24 cellular contexts compared by ENCODE assay signal in genomic region chr1:18192182-18192581, GRCh38.
DNase-seq lines count a peak whose midpoint lies in the region; ATAC-seq, FAIRE-seq and TF ChIP-seq lines count a peak whose summit lies in the region.
"Had no signal": no experiment of that assay in that cellular context is flagged by ENCODE, and none has a peak within 500 bp of the region (broad histone marks: within the 10 kb centered on the region; RNA-seq: fewer than 3 reads in every experiment).

No MANE protein-coding gene starts in this region.

- H2AFZ ChIP-seq in HepG2 (ENCODE audit: low read length) (no peak overlapping the region), neural progenitor cell (replicated peaks) (no peak overlapping the region)

- in situ Hi-C loops in HepG2 (cut with HindIII; ENCODE audit: extremely low pct_ligation_motif_present, low pct_unique_long_range_greater_than_20kb), result no loop called here

- no peaks in the 10 kb centered on the region for H3F3A ChIP-seq in neural progenitor cell (ENCODE audit: low read depth)

- BruUV-seq in HepG2 (replicated peaks; lab: Mats Ljungman, UMichigan), result no TSS peak

- TF ChIP-seq RAD21 in HepG2 (CRISPR knock-in tag; IDR thresholded peaks at IDR 0.05), result no peak

- H3K36me3 Mint-ChIP-seq in brain (no peaks in the 10 kb centered on the region), neural progenitor cell (no peaks in the 10 kb centered on the region)
- H3K36me3 Mint-ChIP-seq: CD14-positive monocyte; CD8-positive, alpha-beta memory T cell had no signal

- H3K9me3 ChIP-seq in HepG2 (ENCODE audit: low read length), result no peaks in the 10 kb centered on the region
- no peaks in the 10 kb centered on the region for H3K9me3 ChIP-seq in right lobe of liver
- no peaks in the 10 kb centered on the region for H3K9me3 ChIP-seq in neural progenitor cell (ENCODE audit: low read depth)
- H3K9me3 ChIP-seq: A549; BE2C; BLaER1 treated with 17β-estradiol and CSF1 and Interleukin-3, amounts not matched to agents 10 nM and 100 nM had no signal

- H3K79me2 ChIP-seq in HepG2 (ENCODE audit: insufficient read depth, low read length), result no peaks in the 10 kb centered on the region
- no peaks in the 10 kb centered on the region for H3K79me2 ChIP-seq in neural progenitor cell (ENCODE audit: low read depth)

- intact Hi-C loops in HepG2 (cut with micrococcal nuclease; ENCODE audit: unreplicated experiment) (no loop called here), right lobe of liver (cut with DNase I) (no loop called here)

- TF ChIP-seq CTCF in HepG2 (CRISPR knock-in tag; IDR thresholded peaks at IDR 0.05) (no peak), right lobe of liver (IDR thresholded peaks at IDR 0.05) (no peak), brain (conservative IDR thresholded peaks at IDR 0.05) (no peak), neural progenitor cell (IDR thresholded peaks at IDR 0.05) (no peak), GM20000 (IDR thresholded peaks at IDR 0.05; ENCODE audit: extremely low read depth, missing control alignments) (no peak)

- no peak overlapping the region for H3K4me3 Mint-ChIP-seq in brain
- peak overlapping the region; percentile 38 for H3K4me3 Mint-ChIP-seq in neural progenitor cell
- H3K4me3 Mint-ChIP-seq: CD14-positive monocyte; CD4-positive, alpha-beta T cell had no signal

- no peak for TF ChIP-seq EP300 in HepG2 (IDR thresholded peaks at IDR 0.05; ENCODE audit: low read depth in 2 of 2, low read length in 2 of 2)
- no peak for TF ChIP-seq EP300 in HepG2 (CRISPR knock-in tag; IDR thresholded peaks at IDR 0.05; ENCODE audit: borderline replicate concordance)

- TF ChIP-seq POLR2A in HepG2 (IDR thresholded peaks at IDR 0.05; ENCODE audit: insufficient read depth in 1 of 2, low read depth in 2 of 2, low read length in 2 of 2) (no peak), right lobe of liver (IDR thresholded peaks at IDR 0.05) (no peak)

- H4K20me1 ChIP-seq in HepG2 (ENCODE audit: insufficient read depth, low read length) (no peaks in the 10 kb centered on the region), neural progenitor cell (ENCODE audit: low read depth) (no peaks in the 10 kb centered on the region)
- H4K20me1 ChIP-seq: BLaER1 treated with 17β-estradiol and CSF1 and Interleukin-3, amounts not matched to agents 10 nM and 100 nM had no signal

- H3K4me1 ChIP-seq in HepG2 (ENCODE audit: insufficient read depth, low read length), result no peaks in the 10 kb centered on the region
- no peaks in the 10 kb centered on the region for H3K4me1 ChIP-seq in right lobe of liver
- peaks cover 31% of the 10 kb centered on the region for H3K4me1 ChIP-seq in neural progenitor cell
- H3K4me1 ChIP-seq: A549 had no signal

- H3K4me1 Mint-ChIP-seq in brain (peaks cover 55% of the 10 kb centered on the region), neural progenitor cell (peaks cover 27% of the 10 kb centered on the region)
- H3K4me1 Mint-ChIP-seq: CD14-positive monocyte; CD8-positive, alpha-beta memory T cell had no signal

- CTCF ChIA-PET in HepG2 (lab: Yijun Ruan, JAX; ENCODE audit: low intra/inter-chr PET ratio, low total read pairs), result no interaction called here

- H3K9ac ChIP-seq in HepG2 (ENCODE audit: insufficient read depth, low read depth, low read length) (no peak overlapping the region), neural progenitor cell (no peak overlapping the region)
- H3K9ac ChIP-seq: BLaER1 treated with 17β-estradiol and CSF1 and Interleukin-3, amounts not matched to agents 10 nM and 100 nM had no signal

- H3K27me3 Mint-ChIP-seq in brain (peaks cover 12% of the 10 kb centered on the region), neural progenitor cell (ENCODE audit: insufficient read depth, low read depth) (peaks cover 13% of the 10 kb centered on the region)

- peaks cover 2 to 54% of the 10 kb centered on the region in 2 experiments; a peak in 4 of 5 replicates for H3K27me3 ChIP-seq in HepG2 (ENCODE audit: control insufficient read depth in 1 of 2, insufficient read depth in 2 of 2, low read length in 2 of 2)
- H3K27me3 ChIP-seq in right lobe of liver, result no peaks in the 10 kb centered on the region
- no peaks in the 10 kb centered on the region for H3K27me3 ChIP-seq in neural progenitor cell
- H3K27me3 ChIP-seq: BE2C; BLaER1 treated with 17β-estradiol and CSF1 and Interleukin-3, amounts not matched to agents 10 nM and 100 nM had no signal

- H3K36me3 ChIP-seq in HepG2 (replicated peaks in 1 of 2; ENCODE audit: control insufficient read depth in 1 of 2, insufficient read depth in 2 of 2, low read length in 2 of 2) (no peaks in the 10 kb centered on the region), right lobe of liver (no peaks in the 10 kb centered on the region), neural progenitor cell (no peaks in the 10 kb centered on the region)
- H3K36me3 ChIP-seq: BE2C; BLaER1 treated with 17β-estradiol and CSF1 and Interleukin-3, amounts not matched to agents 10 nM and 100 nM had no signal

- DNase-seq in HepG2 (ENCODE audit: low spot score), result no peak
- no peak for DNase-seq in right lobe of liver
- DNase-seq in neural progenitor cell (ENCODE audit: low spot score), result no peak
- no peak for DNase-seq in NK-92 (lab: John Stamatoyannopoulos, UW; ENCODE audit: unreplicated experiment)
- no peak for DNase-seq in GM20000 (ENCODE audit: low spot score)
- DNase-seq: 8988T; ACHN; AML-193; BE2C; CD4-positive, alpha-beta T cell; CD8-positive, alpha-beta memory T cell; DMS79; EL; GOT3; H7; HCEC 1CT had no signal

- H3K9me3 Mint-ChIP-seq in brain (no peaks in the 10 kb centered on the region), neural progenitor cell (no peaks in the 10 kb centered on the region)
- H3K9me3 Mint-ChIP-seq: CD14-positive monocyte; CD4-positive, alpha-beta T cell; CD8-positive, alpha-beta memory T cell had no signal

- 0% methylated on average over 4 of the region's 4 CpGs for WGBS in HepG2 (ENCODE audit: low lambda C conversion rate)
- 45% methylated on average over 4 of the region's 4 CpGs for WGBS in right lobe of liver (ENCODE audit: insufficient coverage, low coverage, low lambda C conversion rate, missing lambda C conversion rate)

- no peak for FAIRE-seq in HepG2 (lab: Jason Lieb, UNC)
- FAIRE-seq: A549, D721Med, GM12878, GM18507 had no signal

- H3K4me2 ChIP-seq in HepG2 (ENCODE audit: low read depth, low read length), result no peak overlapping the region
- H3K4me2 ChIP-seq in neural progenitor cell, result no peak overlapping the region
- H3K4me2 ChIP-seq: A549 had no signal

- POLR2A ChIA-PET in HepG2 (lab: Yijun Ruan, JAX), result no interaction called here

- peak overlapping the region in 4 of 5 experiments; percentile 48 to 93 (median 78) for H3K27ac Mint-ChIP-seq in brain
- H3K27ac Mint-ChIP-seq in neural progenitor cell, result no peak overlapping the region
- H3K27ac Mint-ChIP-seq: CD14-positive monocyte; CD4-positive, alpha-beta T cell; CD8-positive, alpha-beta memory T cell had no signal

- H3K4me3 ChIP-seq in HepG2 (replicated peaks in 1 of 3; ENCODE audit: insufficient read depth in 1 of 3, low read depth in 2 of 3, low read length in 3 of 3) (no peak overlapping the region), right lobe of liver (no peak overlapping the region), neural progenitor cell (no peak overlapping the region)
- H3K4me3 ChIP-seq: A549; BLaER1 treated with 17β-estradiol and CSF1 and Interleukin-3, amounts not matched to agents 10 nM and 100 nM; GM12878 had no signal

- ATAC-seq in HepG2 (no peak), right lobe of liver (no peak), HG02610 (IDR thresholded peaks at IDR 0.05; ENCODE audit: unreplicated experiment) (no peak)
- ATAC-seq: A549, GM12878 had no signal

- H3K27ac ChIP-seq in HepG2 (ENCODE audit: extremely low read length, insufficient read depth, low read length) (no peak overlapping the region), right lobe of liver (no peak overlapping the region), neural progenitor cell (no peak overlapping the region)
- H3K27ac ChIP-seq: A549; BLaER1 treated with 17β-estradiol and CSF1 and Interleukin-3, amounts not matched to agents 10 nM and 100 nM had no signal

TF ChIP-seq in HepG2, 621 proteins besides CTCF, POLR2A, EP300 and RAD21:
- TF ChIP-seq ATAD3A (CRISPR knock-in tag; IDR thresholded peaks at IDR 0.05), result no peak
- peak; percentile 32; the same call in 1 of the 2 replicates for TF ChIP-seq ZNF629 (CRISPR knock-in tag; conservative IDR thresholded peaks at IDR 0.05)
